ENCODE assay signal across 8 cellular contexts in the genomic region with DNA sequence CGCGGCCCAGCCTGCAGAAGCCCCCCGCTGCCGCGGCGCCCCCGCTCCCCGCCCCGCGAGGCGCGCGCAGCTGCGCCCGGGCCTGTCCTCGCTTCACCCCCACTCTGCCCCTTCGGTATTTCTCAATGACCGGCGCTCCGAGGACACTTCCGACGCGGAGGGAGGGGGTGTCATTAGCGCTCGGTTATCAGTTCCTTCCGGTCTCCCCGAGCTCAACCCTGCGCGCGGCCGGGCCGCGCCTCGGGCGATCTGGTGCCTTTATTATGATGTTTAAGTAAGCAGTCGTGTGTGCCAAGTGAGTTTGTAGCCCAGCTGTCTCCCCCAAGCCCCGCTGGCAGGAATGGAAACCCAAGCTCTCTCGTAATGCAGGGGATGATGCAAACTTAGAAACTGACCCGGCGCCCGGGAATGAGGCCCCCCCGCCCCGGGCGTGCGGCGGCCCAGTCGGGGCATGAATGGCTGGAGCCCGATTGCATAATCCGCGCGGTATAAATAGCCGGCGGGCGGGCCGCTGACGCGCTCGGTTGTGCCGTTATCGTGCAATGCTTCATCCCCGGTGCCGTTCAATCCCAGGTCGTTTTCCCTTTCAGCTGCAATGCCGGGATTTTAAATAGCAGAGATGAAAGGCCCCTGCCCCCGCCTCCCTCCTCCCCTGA. TPM values are rescaled to one million over a fixed set of nuclear protein-coding genes. Genes with fewer than 3 reads are reported as not detected.
DNase-seq lines count a peak whose midpoint lies in the region; ATAC-seq, FAIRE-seq and TF ChIP-seq lines count a peak whose summit lies in the region.

No MANE protein-coding gene starts in this region.

- peaks cover 0 to 2% of the 10 kb centered on the region in 2 donors for H3K27me3 ChIP-seq in small intestine (ENCODE audit: control insufficient read depth in 2 of 2, insufficient read depth in 2 of 2, low read length in 2 of 2)

- 0 to 1% (median 1%) methylated on average over 58 to 65 of the region's 65 CpGs for WGBS in small intestine, 3 donors

- peak; percentile 81 for DNase-seq in AG04449 (ENCODE audit: low read depth, low spot score)
- DNase-seq in NCI-H2081 treated with DMSO at 0.1 percent for 48 hours (lab: John Stamatoyannopoulos, UW): peak; percentile 25
- peak; percentile 86 for DNase-seq in UCSD-AML1 (lab: John Stamatoyannopoulos, UW; ENCODE audit: unreplicated experiment)
- peak; percentile 74 for DNase-seq in cerebellar cortex (ENCODE audit: low spot score)
- DNase-seq in islet precursor cell: peak; percentile 88
- peak; percentile 84 for DNase-seq in small intestine

- no peak for TF ChIP-seq CTCF in AG04449 (IDR thresholded peaks at IDR 0.05; ENCODE audit: insufficient read depth, low read length, missing control alignments)

- POLR2A ChIA-PET in AG04449 (lab: Yijun Ruan, JAX): interaction anchor here (0.7 to 2.6 kb wide), 13 partner anchors 9 to 225 kb away, joined by 3 to 21 read pairs (median 4); partner anchors contain the start of gene ACTR2

- ATAC-seq in GM18511 (IDR thresholded peaks at IDR 0.05; ENCODE audit: unreplicated experiment) (peak; percentile 37), HG02970 (IDR thresholded peaks at IDR 0.05; ENCODE audit: low FRiP score, unreplicated experiment) (peak; percentile 33)

- H3K9me3 ChIP-seq in small intestine (ENCODE audit: control insufficient read depth, low read depth): no peaks in the 10 kb centered on the region

- H3K4me1 ChIP-seq in small intestine (ENCODE audit: control insufficient read depth in 2 of 2, insufficient read depth in 1 of 2, low read depth in 1 of 2, low read length in 1 of 2): peaks cover 2 to 3% of the 10 kb centered on the region in 2 donors

- FAIRE-seq in small intestine (lab: Jason Lieb, UNC): no peak

- H3K36me3 ChIP-seq in small intestine (ENCODE audit: control insufficient read depth in 2 of 2, insufficient read depth in 2 of 2, low read length in 2 of 2): no peaks in the 10 kb centered on the region

- H3K27ac ChIP-seq in small intestine (ENCODE audit: low read depth in 1 of 2, low read length in 1 of 2): peak overlapping the region; percentile 46 to 98

- H3K4me3 ChIP-seq in AG04449 (ENCODE audit: low read depth, low read length) (peak overlapping the region; percentile 66), small intestine (ENCODE audit: low read depth in 1 of 2, low read length in 2 of 2) (peak overlapping the region; percentile 59 to 61)

- CTCF ChIA-PET in AG04449 (lab: Yijun Ruan, JAX): interaction anchor here (1.3 to 4.0 kb wide), 3 partner anchors 111 to 171 kb away, joined by 3 to 22 read pairs (median 4); no protein-coding TSS in a partner anchor

RNA-seq across cellular contexts. Expression of gene SPRED2, which starts 3.9 kb away (rescaled TPM):
- 10 to 100 TPM; 10.7 to 23.5 (median 14.8) TPM for polyA plus RNA-seq in small intestine

Comparison
In these comparisons a context has a peak if more than half of its experiments do, and no peak if none do; other contexts are left out.
1. Peak in every context shown above with its lines: DNase-seq, ATAC-seq, H3K4me3 ChIP-seq and H3K27ac ChIP-seq.
2. DNase-seq: peak in every context shown above with its lines; median percentile 88 in islet precursor cell; 86 in UCSD-AML1; 84 in small intestine; 81 in AG04449; 74 in cerebellar cortex; 25 in NCI-H2081 treated with DMSO at 0.1 percent for 48 hours.